8 cellular contexts compared by ENCODE assay signal in genomic region chr10:63217120-63217605, GRCh38.
DNase-seq lines count a peak whose midpoint lies in the region; ATAC-seq, FAIRE-seq and TF ChIP-seq lines count a peak whose summit lies in the region.

No MANE protein-coding gene starts in this region.

- H3K36me3 ChIP-seq in PC-3 (ENCODE audit: low read depth, low read length) (peaks cover 41% of the 10 kb centered on the region), lower lobe of right lung (peaks cover 44% of the 10 kb centered on the region)

- no TSS peak for BruUV-seq in PC-3 (replicated peaks; lab: Mats Ljungman, UMichigan)

- CTCF ChIA-PET in PC-3 (lab: Charles Lee), result interaction anchor here (0.5 to 0.9 kb wide), 9 partner anchors 19 to 503 kb away, joined by 3 to 5 read pairs (median 3); no protein-coding TSS in a partner anchor

- H3K9me3 ChIP-seq in PC-3 (ENCODE audit: low read length) (no peaks in the 10 kb centered on the region), lower lobe of right lung (no peaks in the 10 kb centered on the region)

- H3K4me3 ChIP-seq in PC-3 (ENCODE audit: low read length) (no peak overlapping the region), lower lobe of right lung (no peak overlapping the region)

- TF ChIP-seq CTCF in PC-3 (conservative IDR thresholded peaks at IDR 0.05; ENCODE audit: low read depth, low read length) (peak; percentile 100), lower lobe of right lung (IDR thresholded peaks at IDR 0.05) (peak; percentile 73)

- intact Hi-C loops in PC-3 (cut with micrococcal nuclease) (loop anchor here (1.0 to 5.0 kb wide), 9 partner anchors 52 to 550 kb away; partner anchors contain the start of genes JMJD1C and REEP3), lower lobe of right lung (cut with DNase I) (no loop called here)

- POLR2A ChIA-PET in PC-3 (lab: Charles Lee; ENCODE audit: unreplicated experiment), result interaction anchor here (0.6 to 0.9 kb wide), 3 partner anchors 51 to 336 kb away, joined by 3 to 6 read pairs (median 4); no protein-coding TSS in a partner anchor

- ATAC-seq in GM19455 (IDR thresholded peaks at IDR 0.05; ENCODE audit: unreplicated experiment) (peak; percentile 85), HG03521 (IDR thresholded peaks at IDR 0.05; ENCODE audit: unreplicated experiment) (peak; percentile 53), PC-3 (peak; percentile 85), lower lobe of right lung (peak; percentile 76 to 81)

- H3K27ac ChIP-seq in PC-3 (ENCODE audit: low read length) (no peak overlapping the region; the same call in 1 of the 2 replicates), lower lobe of right lung (no peak overlapping the region)

- no peaks in the 10 kb centered on the region for H3K27me3 ChIP-seq in PC-3 (ENCODE audit: low read length)
- H3K27me3 ChIP-seq in lower lobe of right lung (ENCODE audit: low read depth), result no peaks in the 10 kb centered on the region

- FAIRE-seq in colon (lab: Jason Lieb, UNC), result peak; percentile 47

- H4K20me1 ChIP-seq in PC-3 (ENCODE audit: low read length), result peaks cover 21% of the 10 kb centered on the region; the same call in 1 of the 2 replicates

- H3K4me2 ChIP-seq in PC-3 (ENCODE audit: low read length), result peak overlapping the region; percentile 15

- DNase-seq in NCI-H2107 treated with DMSO at 0.1 percent for 48 hours (lab: John Stamatoyannopoulos, UW; ENCODE audit: unreplicated experiment), result peak; percentile 55
- no peak for DNase-seq in NCI-H2107 (lab: John Stamatoyannopoulos, UW)
- DNase-seq in PC-3, result peak; percentile 92
- DNase-seq in lower lobe of right lung, result no peak
- DNase-seq in T-helper 9 cell, result no peak

- no peak overlapping the region for H3K9ac ChIP-seq in PC-3 (ENCODE audit: low read length)

- no peaks in the 10 kb centered on the region for H3F3A ChIP-seq in PC-3 (ENCODE audit: low read length, unreplicated experiment)

- peaks cover 70% of the 10 kb centered on the region for H3K79me2 ChIP-seq in PC-3 (ENCODE audit: low read length)

- H2AFZ ChIP-seq in PC-3 (ENCODE audit: low read length), result no peak overlapping the region

- no peaks in the 10 kb centered on the region for H3K9me2 ChIP-seq in PC-3 (replicated peaks; ENCODE audit: low read length)

- H3K4me1 ChIP-seq in PC-3 (ENCODE audit: insufficient read depth, low read length) (peaks cover 5% of the 10 kb centered on the region), lower lobe of right lung (peaks cover 38% of the 10 kb centered on the region)

Comparison
In these comparisons a context has a peak if more than half of its experiments do, and no peak if none do; other contexts are left out.
1. DNase-seq: peak in NCI-H2107 treated with DMSO at 0.1 percent for 48 hours (single experiment) and PC-3 (single experiment); none in NCI-H2107 (single experiment), lower lobe of right lung (single experiment) and T-helper 9 cell (single experiment).
2. Peak in every context shown above with its lines, with median percentiles within 50 percentile points of each other: ATAC-seq.